18 cellular contexts compared by ENCODE assay signal in genomic region chr1:51551848-51552296, GRCh38. TPM values are rescaled to one million over a fixed set of nuclear protein-coding genes. Genes with fewer than 3 reads are reported as not detected.
DNase-seq lines count a peak whose midpoint lies in the region; ATAC-seq and TF ChIP-seq lines count a peak whose summit lies in the region.
"Had no signal": no experiment of that assay in that cellular context is flagged by ENCODE, and none has a peak within 500 bp of the region (broad histone marks: within the 10 kb centered on the region; RNA-seq: fewer than 3 reads in every experiment).

No MANE protein-coding gene starts in this region.

- no peaks in the 10 kb centered on the region for H3K9me2 ChIP-seq in Karpas-422 (replicated peaks; ENCODE audit: insufficient read depth, low read length)

- no peak overlapping the region for H3K4me2 ChIP-seq in Karpas-422 (ENCODE audit: low read depth, low read length, poor library complexity, severe bottlenecking)

- H3K4me1 Mint-ChIP-seq in natural killer cell treated with Interleukin-12 subunit alpha and Interleukin-12 subunit beta and Interleukin-15 and Interleukin-18, amount 100 ng/mL, for 72 hours (ENCODE audit: low read depth in 2 of 2), result peaks cover 16 to 20% of the 10 kb centered on the region in 2 donors
- peaks cover 8 to 9% of the 10 kb centered on the region in 2 donors for H3K4me1 Mint-ChIP-seq in natural killer cell
- H3K4me1 Mint-ChIP-seq in endothelial cell (ENCODE audit: unreplicated experiment), result peaks cover 24% of the 10 kb centered on the region
- peaks cover 21% of the 10 kb centered on the region for H3K4me1 Mint-ChIP-seq in activated T-helper 1 cell treated with anti-CD3 and anti-CD28 coated beads, Interleukin-12 subunit alpha, Interleukin-12 subunit beta, Interleukin-2, Interleukin-4 antibody, amounts not matched to agents 30 ng/mL and 10 ng/mL and 1 ng/mL, durations not matched to agents 14 hours and 24 hours and 36 hours (ENCODE audit: low read depth)
- H3K4me1 Mint-ChIP-seq: H9 had no signal

- H3K4me3 Mint-ChIP-seq in natural killer cell treated with Interleukin-12 subunit alpha and Interleukin-12 subunit beta and Interleukin-15 and Interleukin-18, amount 100 ng/mL, for 72 hours, result no peak overlapping the region
- no peak overlapping the region for H3K4me3 Mint-ChIP-seq in natural killer cell
- no peak overlapping the region for H3K4me3 Mint-ChIP-seq in endothelial cell (ENCODE audit: unreplicated experiment)
- H3K4me3 Mint-ChIP-seq in activated T-helper 1 cell treated with anti-CD3 and anti-CD28 coated beads, Interleukin-12 subunit alpha, Interleukin-12 subunit beta, Interleukin-2, Interleukin-4 antibody, amounts not matched to agents 30 ng/mL and 10 ng/mL and 1 ng/mL, durations not matched to agents 14 hours and 24 hours and 36 hours, result no peak overlapping the region
- H3K4me3 Mint-ChIP-seq: H9, T-cell had no signal

- H3K27ac Mint-ChIP-seq in natural killer cell treated with Interleukin-12 subunit alpha and Interleukin-12 subunit beta and Interleukin-15 and Interleukin-18, amount 100 ng/mL, for 72 hours, result peak overlapping the region in 1 of 2 donors; percentile 71
- H3K27ac Mint-ChIP-seq in natural killer cell, result no peak overlapping the region
- peak overlapping the region; percentile 80 for H3K27ac Mint-ChIP-seq in endothelial cell (ENCODE audit: unreplicated experiment)
- no peak overlapping the region for H3K27ac Mint-ChIP-seq in activated T-helper 1 cell treated with anti-CD3 and anti-CD28 coated beads, Interleukin-12 subunit alpha, Interleukin-12 subunit beta, Interleukin-2, Interleukin-4 antibody, amounts not matched to agents 30 ng/mL and 10 ng/mL and 1 ng/mL, durations not matched to agents 14 hours and 24 hours and 36 hours
- H3K27ac Mint-ChIP-seq: H9, T-cell had no signal

- no peaks in the 10 kb centered on the region for H3K36me3 Mint-ChIP-seq in natural killer cell treated with Interleukin-12 subunit alpha and Interleukin-12 subunit beta and Interleukin-15 and Interleukin-18, amount 100 ng/mL, for 72 hours
- H3K36me3 Mint-ChIP-seq in natural killer cell (no peaks in the 10 kb centered on the region), endothelial cell (ENCODE audit: low read depth, unreplicated experiment) (no peaks in the 10 kb centered on the region)
- H3K36me3 Mint-ChIP-seq in activated T-helper 1 cell treated with anti-CD3 and anti-CD28 coated beads, Interleukin-12 subunit alpha, Interleukin-12 subunit beta, Interleukin-2, Interleukin-4 antibody, amounts not matched to agents 30 ng/mL and 10 ng/mL and 1 ng/mL, durations not matched to agents 14 hours and 24 hours and 36 hours (ENCODE audit: low read depth), result peaks cover 5% of the 10 kb centered on the region
- H3K36me3 Mint-ChIP-seq: T-cell had no signal

- H3K79me2 ChIP-seq in Karpas-422 (ENCODE audit: low read length), result no peaks in the 10 kb centered on the region

- no peaks in the 10 kb centered on the region for H3K9me3 ChIP-seq in Karpas-422 (ENCODE audit: low read length)
- H3K9me3 ChIP-seq: Caco-2, ovary had no signal

- no peak overlapping the region for H3K9ac ChIP-seq in Karpas-422 (ENCODE audit: low read length)

- ATAC-seq in natural killer cell treated with Interleukin-12 subunit alpha and Interleukin-12 subunit beta and Interleukin-15 and Interleukin-18, amount 100 ng/mL, for 72 hours, result peak; percentile 68 to 80
- no peak for ATAC-seq in natural killer cell
- ATAC-seq: esophagus mucosa, T-cell had no signal

- no peak overlapping the region for H3K27ac ChIP-seq in Karpas-422 (ENCODE audit: low read length)
- H3K27ac ChIP-seq: ovary had no signal

- no peaks in the 10 kb centered on the region for H3K27me3 ChIP-seq in Karpas-422 (ENCODE audit: low read length)
- H3K27me3 ChIP-seq: ovary had no signal

- no peaks in the 10 kb centered on the region for H3K9me3 Mint-ChIP-seq in natural killer cell treated with Interleukin-12 subunit alpha and Interleukin-12 subunit beta and Interleukin-15 and Interleukin-18, amount 100 ng/mL, for 72 hours
- H3K9me3 Mint-ChIP-seq in natural killer cell, result no peaks in the 10 kb centered on the region
- H3K9me3 Mint-ChIP-seq in endothelial cell (ENCODE audit: unreplicated experiment), result no peaks in the 10 kb centered on the region
- H3K9me3 Mint-ChIP-seq in activated T-helper 1 cell treated with anti-CD3 and anti-CD28 coated beads, Interleukin-12 subunit alpha, Interleukin-12 subunit beta, Interleukin-2, Interleukin-4 antibody, amounts not matched to agents 30 ng/mL and 10 ng/mL and 1 ng/mL, durations not matched to agents 14 hours and 24 hours and 36 hours, result peaks cover 8% of the 10 kb centered on the region
- H3K9me3 Mint-ChIP-seq: H9, T-cell had no signal

- H3K36me3 ChIP-seq in Karpas-422 (ENCODE audit: insufficient read depth, low read length), result no peaks in the 10 kb centered on the region; the same call in 1 of the 2 replicates
- H3K36me3 ChIP-seq: ovary had no signal

- H4K20me1 ChIP-seq in Karpas-422 (ENCODE audit: insufficient read depth, low read depth, low read length), result no peaks in the 10 kb centered on the region

- no peak for DNase-seq in natural killer cell treated with Interleukin-12 subunit alpha and Interleukin-12 subunit beta and Interleukin-15 and Interleukin-18, amount 100 ng/mL, for 72 hours (ENCODE audit: low spot score)
- DNase-seq in natural killer cell (no peak), Karpas-422 (no peak), endothelial cell (ENCODE audit: low spot score) (no peak), DMS153 (lab: John Stamatoyannopoulos, UW) (no peak), posterior vena cava (ENCODE audit: low spot score) (no peak), anterior cingulate cortex (lab: John Stamatoyannopoulos, UW) (no peak)
- DNase-seq in activated T-helper 1 cell treated with anti-CD3 and anti-CD28 coated beads, Interleukin-12 subunit alpha, Interleukin-12 subunit beta, Interleukin-2, Interleukin-4 antibody, amounts not matched to agents 30 ng/mL and 10 ng/mL and 1 ng/mL, durations not matched to agents 14 hours and 24 hours and 36 hours (ENCODE audit: low spot score), result no peak
- DNase-seq: activated gamma-delta T cell treated with Interleukin-2 at 50 U/mL for 16 hours, Caco-2, dermis blood vessel endothelial cell, H9, left ventricle myocardium superior, NCI-H1417 treated with DMSO at 0.1 percent for 48 hours, ovary, Right ventricle myocardium superior, T-cell had no signal

- no peaks in the 10 kb centered on the region for H3K27me3 Mint-ChIP-seq in natural killer cell treated with Interleukin-12 subunit alpha and Interleukin-12 subunit beta and Interleukin-15 and Interleukin-18, amount 100 ng/mL, for 72 hours
- H3K27me3 Mint-ChIP-seq in natural killer cell (ENCODE audit: low read depth in 2 of 2), result no peaks in the 10 kb centered on the region
- peaks cover 1% of the 10 kb centered on the region for H3K27me3 Mint-ChIP-seq in endothelial cell (ENCODE audit: unreplicated experiment)
- no peaks in the 10 kb centered on the region for H3K27me3 Mint-ChIP-seq in activated T-helper 1 cell treated with anti-CD3 and anti-CD28 coated beads, Interleukin-12 subunit alpha, Interleukin-12 subunit beta, Interleukin-2, Interleukin-4 antibody, amounts not matched to agents 30 ng/mL and 10 ng/mL and 1 ng/mL, durations not matched to agents 14 hours and 24 hours and 36 hours (ENCODE audit: insufficient read depth)
- H3K27me3 Mint-ChIP-seq: T-cell had no signal

- peak overlapping the region; percentile 48; the same call in 1 of the 2 replicates for H2AFZ ChIP-seq in Karpas-422 (ENCODE audit: low read length)

- H3K4me1 ChIP-seq in Karpas-422 (ENCODE audit: low read length), result peaks cover 5% of the 10 kb centered on the region; the same call in 1 of the 2 replicates
- H3K4me1 ChIP-seq: Caco-2 had no signal

- intact Hi-C loops in natural killer cell (cut with micrococcal nuclease), result no loop called here
- intact Hi-C loops in posterior vena cava (cut with DNase I), result no loop called here
- intact Hi-C loops in activated T-helper 1 cell treated with anti-CD3 and anti-CD28 coated beads, Interleukin-12 subunit alpha, Interleukin-12 subunit beta, Interleukin-2, Interleukin-4 antibody, amounts not matched to agents 30 ng/mL and 10 ng/mL and 1 ng/mL, durations not matched to agents 14 hours and 24 hours and 36 hours (cut with micrococcal nuclease), result loop anchor here (1.0 to 2.0 kb wide), 2 partner anchors 17 to 31 kb away; no protein-coding TSS in a partner anchor

- TF ChIP-seq CTCF in natural killer cell (IDR thresholded peaks at IDR 0.05) (no peak), endothelial cell (IDR thresholded peaks at IDR 0.05; ENCODE audit: unreplicated experiment) (no peak)

- no peak overlapping the region for H3K4me3 ChIP-seq in Karpas-422 (ENCODE audit: low read length)
- H3K4me3 ChIP-seq: ovary had no signal

RNA-seq across cellular contexts. Expression of gene EPS15, which starts 32.8 kb away (rescaled TPM):
- 10 to 100 TPM; 82.3 to 97.3 TPM for total RNA-seq in natural killer cell treated with Interleukin-12 subunit alpha and Interleukin-12 subunit beta and Interleukin-15 and Interleukin-18, amount 100 ng/mL, for 72 hours
- total RNA-seq in natural killer cell, result 100 to 1,000 TPM in 1 of 3 donors, 10 to 100 TPM in 2; 92.7 to 127 (median 93.5) TPM
- total RNA-seq in Karpas-422 (2014; rRNA removed; shearing (Covaris generic); ENCODE audit: low replicate concordance), result 70.3 and 116 TPM in 2 replicates
- 120 TPM for total RNA-seq in endothelial cell (ENCODE audit: unreplicated experiment)
- 10 to 100 TPM; 79.6 to 81.1 TPM for total RNA-seq in posterior vena cava
- 53.0 and 55.5 TPM in 2 replicates for total RNA-seq in activated T-helper 1 cell treated with anti-CD3 and anti-CD28 coated beads, Interleukin-12 subunit alpha, Interleukin-12 subunit beta, Interleukin-2, Interleukin-4 antibody, amounts not matched to agents 30 ng/mL and 10 ng/mL and 1 ng/mL, durations not matched to agents 14 hours and 24 hours and 36 hours

Comparison
In these comparisons a context has a peak if more than half of its experiments do, and no peak if none do; other contexts are left out.
1. ATAC-seq: peak in natural killer cell treated with Interleukin-12 subunit alpha and Interleukin-12 subunit beta and Interleukin-15 and Interleukin-18, amount 100 ng/mL, for 72 hours (2 of 2); none in natural killer cell (0 of 3).